Comparison of ENCODE assay signal across 1 cellular context in genomic region chr15:36791849-36792618, GRCh38.
A peak's percentile ranks its signal among the peaks of the same experiment; 100 is the strongest.
TF ChIP-seq lines count a peak whose summit lies in the region.

No MANE protein-coding gene starts in this region.

TF ChIP-seq in HEK293, 187 proteins besides CTCF, POLR2A, EP300 and RAD21 (continued from another document):
- TF ChIP-seq ZBTB10 (tag by site-specific recombination; IDR thresholded peaks at IDR 0.05) (no peak), ZNF133 (tag by site-specific recombination; IDR thresholded peaks at IDR 0.05) (no peak), ZNF639 (tag by site-specific recombination; IDR thresholded peaks at IDR 0.05) (no peak), ZNF629 (tag by site-specific recombination; IDR thresholded peaks at IDR 0.05) (peak; percentile 65; the same call in 1 of the 2 replicates), ZNF184 (tag by site-specific recombination; IDR thresholded peaks at IDR 0.05) (no peak), PRDM6 (tag by site-specific recombination; IDR thresholded peaks at IDR 0.05) (peak; percentile 91), ZNF621 (tag by site-specific recombination; IDR thresholded peaks at IDR 0.05) (no peak), TCF7L2 (IDR thresholded peaks at IDR 0.05; ENCODE audit: borderline replicate concordance, low read depth, low read length) (no peak), ZNF266 (tag by site-specific recombination; IDR thresholded peaks at IDR 0.05; ENCODE audit: low read depth) (no peak), ZNF280C (tag by site-specific recombination; IDR thresholded peaks at IDR 0.05) (no peak), MYNN (tag by site-specific recombination; IDR thresholded peaks at IDR 0.05; ENCODE audit: borderline replicate concordance) (no peak), ZSCAN23 (tag by site-specific recombination; IDR thresholded peaks at IDR 0.05) (no peak), ZXDB (tag by site-specific recombination; IDR thresholded peaks at IDR 0.05) (no peak), ZNF660 (tag by site-specific recombination; IDR thresholded peaks at IDR 0.05) (no peak), ZFP41 (tag by site-specific recombination; IDR thresholded peaks at IDR 0.05; ENCODE audit: borderline replicate concordance) (no peak), ZBTB49 (tag by site-specific recombination; IDR thresholded peaks at IDR 0.05; ENCODE audit: low read depth) (no peak), KLF9 (tag by site-specific recombination; IDR thresholded peaks at IDR 0.05; ENCODE audit: low read depth) (no peak), ZNF280D (tag by site-specific recombination; IDR thresholded peaks at IDR 0.05) (no peak), ZNF23 (tag by site-specific recombination; IDR thresholded peaks at IDR 0.05; ENCODE audit: borderline replicate concordance) (no peak), REST (tag by site-specific recombination; IDR thresholded peaks at IDR 0.05) (no peak), ZNF404 (tag by site-specific recombination; IDR thresholded peaks at IDR 0.05) (no peak), ZNF600 (tag by site-specific recombination; IDR thresholded peaks at IDR 0.05) (no peak), MEIS1 (CRISPR knock-in tag; IDR thresholded peaks at IDR 0.05; ENCODE audit: borderline replicate concordance) (no peak), ZNF37A (tag by site-specific recombination; IDR thresholded peaks at IDR 0.05) (no peak), FEZF1 (tag by site-specific recombination; IDR thresholded peaks at IDR 0.05) (peak; percentile 60), ZBTB48 (tag by site-specific recombination; IDR thresholded peaks at IDR 0.05) (no peak), EGR2 (tag by site-specific recombination; IDR thresholded peaks at IDR 0.05; ENCODE audit: low read depth) (no peak)
